Comparison of ENCODE assay signal across 2 cellular contexts in genomic region chr3:50648297-50648696, GRCh38.
A peak's percentile ranks its signal among the peaks of the same experiment; 100 is the strongest.
TF ChIP-seq lines count a peak whose summit lies in the region.

No MANE protein-coding gene starts in this region.

TF ChIP-seq in HEK293, 187 proteins besides CTCF, POLR2A, EP300 and RAD21:
- no peak for TF ChIP-seq GLIS2 (tag by site-specific recombination; IDR thresholded peaks at IDR 0.05)
- 0 out of 2 replicates have a peak, but pooled peaks have one; percentile 33 for TF ChIP-seq ZBTB48 (tag by site-specific recombination; IDR thresholded peaks at IDR 0.05)
- TF ChIP-seq ZNF239 (tag by site-specific recombination; IDR thresholded peaks at IDR 0.05), result no peak

TF ChIP-seq in K562, 482 proteins besides CTCF, POLR2A, EP300 and RAD21:
- peak; percentile 90 for TF ChIP-seq RFX1 (IDR thresholded peaks at IDR 0.05)
- TF ChIP-seq ARHGAP35 (IDR thresholded peaks at IDR 0.05; ENCODE audit: partially characterized antibody), result no peak
